8 cellular contexts compared by ENCODE assay signal in the genomic region with DNA sequence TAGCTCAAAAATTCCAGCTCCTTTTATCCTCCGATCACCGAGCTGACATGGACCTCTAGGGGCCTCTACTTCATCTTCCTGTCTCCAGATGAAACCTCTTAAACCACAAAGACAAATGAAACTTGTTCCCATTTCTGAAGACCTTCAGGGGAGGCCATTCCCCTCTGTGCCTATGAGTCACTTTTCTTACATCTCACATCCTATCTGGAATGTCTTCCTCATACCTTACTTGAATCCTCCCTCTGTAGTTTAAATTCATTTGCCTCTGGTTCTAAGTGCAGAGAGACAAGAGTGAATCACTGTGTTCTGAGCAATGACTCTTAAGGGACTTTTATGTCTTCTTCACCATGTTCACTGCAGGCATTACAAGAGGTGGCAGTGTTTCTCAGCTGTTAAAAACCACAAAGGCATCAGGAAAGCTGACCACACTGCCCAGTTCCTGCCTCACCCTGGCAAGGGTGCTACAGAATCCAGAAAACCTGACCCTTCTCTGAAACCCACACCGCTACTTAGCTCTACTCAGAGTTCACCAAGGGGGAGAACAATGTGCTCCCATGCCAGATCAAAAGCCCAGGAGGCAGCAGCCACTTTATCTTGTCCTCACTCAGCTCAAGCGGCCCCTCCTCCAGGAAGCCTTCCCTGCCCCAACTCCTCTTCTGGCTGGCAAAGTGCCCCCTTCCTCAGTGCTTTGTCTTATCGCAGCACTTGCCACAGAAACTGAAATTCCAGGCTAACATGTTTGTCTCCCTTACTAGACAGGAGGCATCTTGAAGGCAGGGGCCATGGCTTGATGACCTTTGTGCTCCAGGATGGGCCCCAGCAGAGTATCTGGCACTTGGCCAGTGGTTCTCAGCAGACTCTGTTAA. TPM values are rescaled to one million over a fixed set of nuclear protein-coding genes. Genes with fewer than 3 reads are reported as not detected.
DNase-seq lines count a peak whose midpoint lies in the region; TF ChIP-seq lines count a peak whose summit lies in the region.

No MANE protein-coding gene starts in this region.

- H3K36me3 Mint-ChIP-seq in CD4-positive, alpha-beta memory T cell, result peaks cover 0 to 2% of the 10 kb centered on the region in 2 donors

- TF ChIP-seq CTCF in neutrophil (IDR thresholded peaks at IDR 0.05), result no peak

- no peaks in the 10 kb centered on the region for H3K27me3 ChIP-seq in neutrophil
- H3K27me3 ChIP-seq in CD4-positive, alpha-beta memory T cell (ENCODE audit: insufficient read depth, low read length), result no peaks in the 10 kb centered on the region

- DNase-seq in HCEC 1CT (peak; percentile 96), RPMI7951 (ENCODE audit: low read depth) (peak; percentile 99), epithelial cell of prostate (ENCODE audit: low read depth, low spot score) (peak; percentile 96), mucosa of gallbladder (ENCODE audit: low spot score) (no peak), NCI-H1105 treated with DMSO at 0.1 percent for 48 hours (lab: John Stamatoyannopoulos, UW) (no peak), ureter (ENCODE audit: low spot score) (no peak)
- DNase-seq in CD4-positive, alpha-beta memory T cell, result no peak

- H3K36me3 ChIP-seq in neutrophil, result no peaks in the 10 kb centered on the region
- no peaks in the 10 kb centered on the region for H3K36me3 ChIP-seq in CD4-positive, alpha-beta memory T cell (ENCODE audit: insufficient read depth, low read length)

- CTCF ChIA-PET in CD4-positive, alpha-beta memory T cell (lab: Charles Lee; ENCODE audit: partially characterized antibody), result interaction anchor here (0.7 to 2.3 kb wide), 7 partner anchors 8 to 56 kb away, joined by 3 to 10 read pairs (median 4); no protein-coding TSS in a partner anchor

- POLR2A ChIA-PET in CD4-positive, alpha-beta memory T cell (lab: Charles Lee; ENCODE audit: partially characterized antibody), result no interaction called here

- intact Hi-C loops in CD4-positive, alpha-beta memory T cell (cut with micrococcal nuclease), result loop anchor here (5.0 kb wide), 1 partner anchor 56 kb away; no protein-coding TSS in a partner anchor

- peak overlapping the region in 3 of 8 donors; percentile 22 to 33 (median 23) for H3K4me3 Mint-ChIP-seq in CD4-positive, alpha-beta memory T cell

- no peaks in the 10 kb centered on the region for H3K9me3 Mint-ChIP-seq in CD4-positive, alpha-beta memory T cell

- H3K4me1 ChIP-seq in neutrophil (ENCODE audit: control insufficient read depth in 1 of 2, insufficient read depth in 1 of 2, low read depth in 1 of 2, low read length in 1 of 2), result peaks cover 56 to 76% of the 10 kb centered on the region in 2 experiments
- peaks cover 18% of the 10 kb centered on the region for H3K4me1 ChIP-seq in CD4-positive, alpha-beta memory T cell (ENCODE audit: insufficient read depth, low read length)

- H3K27ac ChIP-seq in epithelial cell of prostate (peak overlapping the region; percentile 97), neutrophil (peak overlapping the region; percentile 92)
- H3K27ac ChIP-seq in CD4-positive, alpha-beta memory T cell (ENCODE audit: low read depth, low read length), result no peak overlapping the region

- no peaks in the 10 kb centered on the region for H3K9me3 ChIP-seq in neutrophil
- no peaks in the 10 kb centered on the region for H3K9me3 ChIP-seq in CD4-positive, alpha-beta memory T cell (ENCODE audit: control insufficient read depth in 1 of 2, low read length in 2 of 2)

- peak overlapping the region in 1 of 7 donors; percentile 57 for H3K27ac Mint-ChIP-seq in CD4-positive, alpha-beta memory T cell

- H3K27me3 Mint-ChIP-seq in CD4-positive, alpha-beta memory T cell, result peaks cover 0 to 2% of the 10 kb centered on the region in 2 donors

- peak overlapping the region; percentile 21 to 64 for H3K4me3 ChIP-seq in neutrophil (ENCODE audit: low read depth in 1 of 2, low read length in 1 of 2)
- no peak overlapping the region for H3K4me3 ChIP-seq in CD4-positive, alpha-beta memory T cell (ENCODE audit: low read length in 2 of 2)

- H3K4me1 Mint-ChIP-seq in CD4-positive, alpha-beta memory T cell, result peaks cover 17 to 37% (median 24%) of the 10 kb centered on the region in 4 donors

RNA-seq across cellular contexts. Expression of gene CUEDC1, which starts 6.4 kb away (rescaled TPM):
- total RNA-seq in RPMI7951 (2014; rRNA removed; shearing (Covaris generic)), result 6.4 and 6.6 TPM in 2 replicates
- under 1 TPM; 0.61 to 0.90 TPM for total RNA-seq in CD4-positive, alpha-beta memory T cell
- polyA plus RNA-seq in CD4-positive, alpha-beta memory T cell, result not detected
- total RNA-seq in mucosa of gallbladder (36.9 TPM), ureter (36.9 TPM)

RNA-seq across cellular contexts. Expression of gene VEZF1, which starts 39.3 kb away (rescaled TPM):
- total RNA-seq in RPMI7951 (2014; rRNA removed; shearing (Covaris generic)), result 65.2 and 78.7 TPM in 2 replicates
- total RNA-seq in CD4-positive, alpha-beta memory T cell, result 10 to 100 TPM; 76.0 to 76.6 TPM
- 10 to 100 TPM; 30.6 to 50.2 TPM for polyA plus RNA-seq in CD4-positive, alpha-beta memory T cell
- total RNA-seq in mucosa of gallbladder (64.9 TPM), ureter (75.6 TPM)

RNA-seq across cellular contexts. Expression of gene SRSF1, which starts 58.3 kb away (rescaled TPM):
- 330 and 331 TPM in 2 replicates for total RNA-seq in RPMI7951 (2014; rRNA removed; shearing (Covaris generic))
- total RNA-seq in CD4-positive, alpha-beta memory T cell, result 100 to 1,000 TPM; 242 to 257 TPM
- 10 to 100 TPM; 32.4 to 59.3 TPM for polyA plus RNA-seq in CD4-positive, alpha-beta memory T cell
- total RNA-seq in mucosa of gallbladder (187 TPM), ureter (205 TPM)

Comparison
In these comparisons a context has a peak if more than half of its experiments do, and no peak if none do; other contexts are left out.
1. DNase-seq: peak in HCEC 1CT (single experiment), RPMI7951 (single experiment) and epithelial cell of prostate (single experiment); none in CD4-positive, alpha-beta memory T cell (0 of 5), mucosa of gallbladder (single experiment), NCI-H1105 treated with DMSO at 0.1 percent for 48 hours (single experiment) and ureter (single experiment).
2. H3K4me3 ChIP-seq: peak in neutrophil (2 of 2); none in CD4-positive, alpha-beta memory T cell (0 of 2).